ENCODE assay signal across 11 cellular contexts in genomic region chr12:110114596-110114995, GRCh38.
"Had no signal": no experiment of that assay in that cellular context is flagged by ENCODE, and none has a peak within 500 bp of the region (broad histone marks: within the 10 kb centered on the region; RNA-seq: fewer than 3 reads in every experiment).

No MANE protein-coding gene starts in this region.

- H3K27ac ChIP-seq: suprapubic skin had no signal

- H3K4me3 ChIP-seq: suprapubic skin had no signal

- ATAC-seq: sciatic nerve had no signal

- H3K9me3 ChIP-seq: suprapubic skin had no signal

- DNase-seq: activated CD4-positive, alpha-beta T cell treated with anti-CD3 and anti-CD28 coated beads, Interleukin-2, amount 50 U/mL, for 48 hours; activated CD4-positive, CD25-positive, alpha-beta regulatory T cell treated with anti-CD3 and anti-CD28 coated beads, Interleukin-2, amount 50 U/mL, for 72 hours; dermis blood vessel endothelial cell; head of caudate nucleus; islet precursor cell; SIG-M5; stimulated activated CD4-positive, alpha-beta T cell treated with anti-CD3 and anti-CD28 coated beads, Interleukin-12 subunit alpha, Interleukin-12 subunit beta, amount 100 ng/mL, for 4 hours; stimulated activated naive CD4-positive, alpha-beta T cell treated with Interleukin-2 at 50 U/mL for 16 hours had no signal

- H3K4me1 Mint-ChIP-seq: central memory CD8-positive, alpha-beta T cell had no signal

- H3K27me3 ChIP-seq: suprapubic skin had no signal

- H3K4me3 Mint-ChIP-seq: central memory CD8-positive, alpha-beta T cell had no signal

- H3K36me3 ChIP-seq: suprapubic skin had no signal
